11 cellular contexts compared by ENCODE assay signal in the genomic region with DNA sequence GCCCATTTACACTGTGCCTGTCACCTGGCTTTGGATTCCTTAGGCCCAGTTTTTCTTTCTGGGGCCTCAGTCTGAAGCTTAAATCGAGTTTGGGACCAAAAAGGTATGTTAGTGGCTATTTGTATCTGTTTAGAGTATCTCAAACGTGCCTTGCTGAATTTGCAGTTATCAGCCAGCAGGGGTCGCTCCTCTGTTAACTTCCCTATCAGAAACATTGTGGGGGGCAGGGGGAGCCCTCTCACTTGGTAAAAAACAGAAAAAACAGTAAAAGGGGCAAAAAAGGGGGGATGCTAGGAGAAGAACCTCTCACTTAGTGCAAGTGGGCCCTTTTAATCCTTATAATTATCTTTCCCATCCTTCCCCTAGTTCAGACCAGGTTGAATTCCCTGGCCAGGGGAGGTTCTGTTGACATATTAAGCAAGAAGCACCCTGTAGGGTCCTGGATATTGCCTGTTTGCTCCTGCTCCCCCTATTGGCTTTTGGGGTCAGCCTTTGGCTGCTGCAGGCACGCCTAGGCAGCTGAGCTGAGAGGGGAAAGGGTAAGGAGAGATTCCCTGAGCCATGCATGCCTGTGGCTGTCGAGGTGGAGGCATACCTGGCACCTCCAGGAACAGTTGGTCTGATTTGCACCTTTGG. TPM values are rescaled to one million over a fixed set of nuclear protein-coding genes. Genes with fewer than 3 reads are reported as not detected.
DNase-seq lines count a peak whose midpoint lies in the region; ATAC-seq and TF ChIP-seq lines count a peak whose summit lies in the region.
"Had no signal": no experiment of that assay in that cellular context is flagged by ENCODE, and none has a peak within 500 bp of the region (broad histone marks: within the 10 kb centered on the region; RNA-seq: fewer than 3 reads in every experiment).

No MANE protein-coding gene starts in this region.

- no peak for ATAC-seq in CD4-positive, alpha-beta T cell (ENCODE audit: poor library complexity)
- ATAC-seq in HCT116 = peak; percentile 55; the same call in 1 of the 2 replicates
- ATAC-seq in memory B cell (ENCODE audit: low read depth) = no peak
- ATAC-seq in GM21360 (IDR thresholded peaks at IDR 0.05; ENCODE audit: unreplicated experiment) = no peak

- H3K9ac ChIP-seq in HCT116 (ENCODE audit: low read length) (no peak overlapping the region), neuronal stem cell (ENCODE audit: low read depth, low read length, poor library complexity) (no peak overlapping the region)

- CTCF ChIA-PET in CD4-positive, alpha-beta T cell (lab: Charles Lee) = no interaction called here
- CTCF ChIA-PET in HCT116 (lab: Charles Lee) = no interaction called here

- no peak overlapping the region for H3K14ac ChIP-seq in neuronal stem cell (ENCODE audit: low read length)

- no peak overlapping the region for H2BK15ac ChIP-seq in neuronal stem cell (ENCODE audit: low read length)

- TF ChIP-seq POLR2A in HCT116 (IDR thresholded peaks at IDR 0.05; ENCODE audit: borderline replicate concordance, extremely low read depth, insufficient read depth, insufficient read length) = no peak

- H3K4me1 ChIP-seq in HCT116 (ENCODE audit: control insufficient read depth in 1 of 2, insufficient read depth in 2 of 2, low read length in 2 of 2) (no peaks in the 10 kb centered on the region), ascending aorta (no peaks in the 10 kb centered on the region), neuronal stem cell (ENCODE audit: control insufficient read depth in 2 of 2, insufficient read depth in 1 of 2, low read depth in 1 of 2, low read length in 2 of 2) (no peaks in the 10 kb centered on the region)

- H3K18ac ChIP-seq in neuronal stem cell (ENCODE audit: low read length) = no peak overlapping the region

- H3K4me1 Mint-ChIP-seq in CD4-positive, alpha-beta T cell (ENCODE audit: low read depth) = no peaks in the 10 kb centered on the region
- H3K4me1 Mint-ChIP-seq in memory B cell = peaks cover 12% of the 10 kb centered on the region

- TF ChIP-seq RAD21 in HCT116 (IDR thresholded peaks at IDR 0.05; ENCODE audit: low read depth) = peak; percentile 37

- H2AK5ac ChIP-seq in neuronal stem cell (ENCODE audit: low read depth, low read length) = no peak overlapping the region

- no peak overlapping the region for H3K4me3 Mint-ChIP-seq in CD4-positive, alpha-beta T cell
- H3K4me3 Mint-ChIP-seq in memory B cell = no peak overlapping the region

- no peaks in the 10 kb centered on the region for H4K20me1 ChIP-seq in HCT116 (ENCODE audit: insufficient read depth)

- intact Hi-C loops in CD4-positive, alpha-beta T cell (cut with DNase I, micrococcal nuclease) = no loop called here
- intact Hi-C loops in HCT116 (cut with micrococcal nuclease) = no loop called here
- intact Hi-C loops in ascending aorta (cut with DNase I) = no loop called here

- no peaks in the 10 kb centered on the region for H3K9me3 ChIP-seq in CD4-positive, alpha-beta T cell (ENCODE audit: control insufficient read depth, low read length)
- H3K9me3 ChIP-seq in HCT116 (ENCODE audit: control insufficient read depth in 1 of 2, insufficient read depth in 1 of 2, low read depth in 1 of 2, low read length in 2 of 2) (no peaks in the 10 kb centered on the region), ascending aorta (no peaks in the 10 kb centered on the region), neuronal stem cell (replicated peaks in 1 of 2; ENCODE audit: control insufficient read depth in 2 of 2, insufficient read depth in 1 of 2, low read depth in 1 of 2, low read length in 2 of 2) (peaks cover 1 to 5% of the 10 kb centered on the region in 2 donors)

- no peak overlapping the region for H2AFZ ChIP-seq in HCT116 (ENCODE audit: low read depth, low read length, poor library complexity, severe bottlenecking)
- no peak overlapping the region for H2AFZ ChIP-seq in neuronal stem cell (ENCODE audit: low read length)

- H3K36me3 ChIP-seq in HCT116 (ENCODE audit: control insufficient read depth in 1 of 2, insufficient read depth in 2 of 2, low read length in 2 of 2) (no peaks in the 10 kb centered on the region), ascending aorta (no peaks in the 10 kb centered on the region), neuronal stem cell (replicated peaks in 1 of 2; ENCODE audit: control insufficient read depth in 2 of 2, insufficient read depth in 2 of 2, low read length in 2 of 2) (no peaks in the 10 kb centered on the region)

- DNase-seq in CD4-positive, alpha-beta T cell = peak in 1 of 10 experiments; percentile 24
- DNase-seq in HCT116 (ENCODE audit: low read depth, low spot score) = no peak
- DNase-seq in ascending aorta (ENCODE audit: low spot score in 2 of 2) = no peak
- DNase-seq in memory B cell (ENCODE audit: low spot score in 2 of 2) = no peak
- no peak for DNase-seq in cerebellar nuclear complex (lab: John Stamatoyannopoulos, UW)
- DNase-seq in G401 (ENCODE audit: low spot score) = no peak
- no peak for DNase-seq in neuronal stem cell (ENCODE audit: low spot score)
- DNase-seq: activated CD8-positive, alpha-beta memory T cell treated with anti-CD3 and anti-CD28 coated beads for 24 hours; foreskin melanocyte; NCI-H1417 had no signal

- H3K9me3 Mint-ChIP-seq in CD4-positive, alpha-beta T cell = no peaks in the 10 kb centered on the region
- H3K9me3 Mint-ChIP-seq in memory B cell = no peaks in the 10 kb centered on the region

- RAD21 ChIA-PET in HCT116 (lab: Charles Lee; ENCODE audit: low non-redundant PET in 1 of 2, low total read pairs in 2 of 2, uncharacterized antibody in 2 of 2, unreplicated experiment in 2 of 2) = no interaction called here

- H4K91ac ChIP-seq in neuronal stem cell (ENCODE audit: low read depth, low read length, poor library complexity) = no peak overlapping the region

- H3K4ac ChIP-seq in neuronal stem cell (ENCODE audit: low read length) = no peak overlapping the region

- H3K4me2 ChIP-seq in HCT116 (ENCODE audit: low read length) = no peak overlapping the region
- no peak overlapping the region for H3K4me2 ChIP-seq in neuronal stem cell (ENCODE audit: insufficient read depth, low read length, poor library complexity, severe bottlenecking)

- POLR2A ChIA-PET in CD4-positive, alpha-beta T cell (lab: Charles Lee) = no interaction called here
- POLR2A ChIA-PET in HCT116 (lab: Charles Lee) = no interaction called here

- no peak overlapping the region for H3K27ac ChIP-seq in CD4-positive, alpha-beta T cell (ENCODE audit: low read depth, low read length)
- H3K27ac ChIP-seq in HCT116 (ENCODE audit: low read depth, low read length) (no peak overlapping the region), ascending aorta (no peak overlapping the region), neuronal stem cell (replicated peaks; ENCODE audit: low read length) (no peak overlapping the region)

- H3K79me2 ChIP-seq in HCT116 (ENCODE audit: insufficient read depth, low read length) = no peaks in the 10 kb centered on the region

- H3K23ac ChIP-seq in neuronal stem cell (ENCODE audit: low read depth, low read length, poor library complexity) = no peak overlapping the region

- no peaks in the 10 kb centered on the region for H3K79me1 ChIP-seq in neuronal stem cell (ENCODE audit: low read depth, low read length)

- no peak overlapping the region for H3K27ac Mint-ChIP-seq in CD4-positive, alpha-beta T cell
- peak overlapping the region; percentile 14 for H3K27ac Mint-ChIP-seq in memory B cell

- peak; percentile 37 for TF ChIP-seq CTCF in CD4-positive, alpha-beta T cell (IDR thresholded peaks at IDR 0.05)
- TF ChIP-seq CTCF in HCT116 (IDR thresholded peaks at IDR 0.05 in 2 of 3, conservative IDR thresholded peaks at IDR 0.05 in 1 of 3; ENCODE audit: borderline replicate concordance in 1 of 3, insufficient read depth in 1 of 3, low read depth in 2 of 3, low read length in 2 of 3) (peak in 2 of 3 experiments; percentile 67 to 84; a peak in 4 of 6 replicates), ascending aorta (IDR thresholded peaks at IDR 0.05) (peak in 2 of 3 experiments; percentile 27 to 29)

- H2BK5ac ChIP-seq in neuronal stem cell (ENCODE audit: low read length) = no peak overlapping the region

- no peaks in the 10 kb centered on the region for H3K27me3 ChIP-seq in CD4-positive, alpha-beta T cell (ENCODE audit: control insufficient read depth, insufficient read depth, low read length)
- no peaks in the 10 kb centered on the region for H3K27me3 ChIP-seq in HCT116 (ENCODE audit: insufficient read depth, low read length)
- no peaks in the 10 kb centered on the region for H3K27me3 ChIP-seq in ascending aorta
- no peaks in the 10 kb centered on the region for H3K27me3 ChIP-seq in neuronal stem cell (ENCODE audit: control insufficient read depth in 3 of 3, insufficient read depth in 3 of 3, low read depth in 1 of 3, low read length in 3 of 3)

- no peaks in the 10 kb centered on the region for H3K9me2 ChIP-seq in HCT116 (ENCODE audit: insufficient read depth)

- H3K27me3 Mint-ChIP-seq in CD4-positive, alpha-beta T cell = no peaks in the 10 kb centered on the region
- H3K27me3 Mint-ChIP-seq in memory B cell = no peaks in the 10 kb centered on the region

- in situ Hi-C loops in G401 (cut with HindIII; ENCODE audit: low sequenced_read_pairs) = no loop called here

- H3K36me3 Mint-ChIP-seq in CD4-positive, alpha-beta T cell (ENCODE audit: low read depth) = no peaks in the 10 kb centered on the region
- H3K36me3 Mint-ChIP-seq in memory B cell = peaks cover 4% of the 10 kb centered on the region

- H2BK12ac ChIP-seq in neuronal stem cell (ENCODE audit: low read length) = no peak overlapping the region

- no CpG with 5 or more reads among the region's 5 CpGs for WGBS in neuronal stem cell (ENCODE audit: extremely low coverage in 2 of 2, insufficient read length in 2 of 2, insufficient replicate concordance in 1 of 2), 2 donors

- BruUV-seq in HCT116 (replicated peaks; lab: Mats Ljungman, UMichigan) = no TSS peak

- no peak overlapping the region for H2BK120ac ChIP-seq in neuronal stem cell (ENCODE audit: low read depth, low read length)

- H4K8ac ChIP-seq in neuronal stem cell (ENCODE audit: low read depth, low read length) = no peak overlapping the region

- H3K4me3 ChIP-seq in HCT116 (replicated peaks in 1 of 2; ENCODE audit: low read depth in 1 of 2, low read length in 2 of 2) = no peak overlapping the region
- no peak overlapping the region for H3K4me3 ChIP-seq in ascending aorta
- no peak overlapping the region for H3K4me3 ChIP-seq in neuronal stem cell (ENCODE audit: low read length in 2 of 2)

TF ChIP-seq in HCT116, 20 proteins besides CTCF, POLR2A, EP300 and RAD21 (continues in another document):
- TF ChIP-seq JUND (IDR thresholded peaks at IDR 0.05) = no peak
- TF ChIP-seq SRF (IDR thresholded peaks at IDR 0.05; ENCODE audit: low read depth) = no peak

RNA-seq across cellular contexts. Expression of gene IFIH1, which starts 8.8 kb away (rescaled TPM):
- total RNA-seq in CD4-positive, alpha-beta T cell = 10 to 100 TPM; 31.1 to 32.1 TPM
- total RNA-seq in HCT116 (2021; ENCODE audit: unreplicated experiment) (7.0 TPM), ascending aorta (11.8 TPM)
- 2.5 and 2.8 TPM in 2 replicates for polyA plus RNA-seq in HCT116 (2012)
- not detected in 2 replicates for total RNA-seq in G401 (2014; rRNA removed; shearing (Covaris generic))
- polyA plus RNA-seq in neuronal stem cell (2013, experiment 1 of 2) = 0.18 TPM
- polyA plus RNA-seq in neuronal stem cell (2013, experiment 2 of 2) = 0.12 TPM

RNA-seq across cellular contexts. Expression of gene GCA, which starts 16.7 kb away (rescaled TPM):
- total RNA-seq in CD4-positive, alpha-beta T cell = 1 to 10 TPM; 3.9 to 5.0 TPM
- total RNA-seq in HCT116 (2021; ENCODE audit: unreplicated experiment) (18.8 TPM), ascending aorta (45.1 TPM)
- polyA plus RNA-seq in HCT116 (2012) = 16.9 and 24.4 TPM in 2 replicates
- total RNA-seq in G401 (2014; rRNA removed; shearing (Covaris generic)) = 0.54 TPM in 1 of 2 replicates, not detected in the other
- polyA plus RNA-seq in neuronal stem cell (2013, experiment 1 of 2) = 31.6 TPM
- polyA plus RNA-seq in neuronal stem cell (2013, experiment 2 of 2) = 32.1 TPM
